ENCODE assay signal across 1 cellular context in the genomic region with DNA sequence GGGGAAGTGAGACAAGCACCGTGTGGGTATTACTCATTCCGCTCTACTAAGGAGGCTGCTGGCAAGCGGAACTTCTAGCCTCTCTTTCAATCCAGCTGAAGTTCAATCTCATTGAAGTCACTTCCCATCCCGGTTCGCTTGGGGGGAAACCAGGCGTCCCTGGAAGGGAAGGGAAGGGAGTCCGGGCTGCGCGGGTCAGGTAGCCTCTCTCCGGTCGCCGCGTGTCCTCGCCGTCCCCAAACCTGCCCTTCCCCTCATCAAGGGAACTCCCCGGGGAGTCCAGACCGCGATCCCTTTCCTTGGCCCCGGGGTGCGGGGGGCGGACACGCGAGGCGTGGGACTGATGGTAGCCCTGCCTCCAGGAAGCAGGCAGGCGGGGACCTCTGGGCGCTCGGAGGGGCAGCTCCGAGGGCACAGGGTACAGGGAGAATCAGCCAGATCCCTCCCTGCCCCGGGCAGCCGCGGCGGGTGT.
TF ChIP-seq lines count a peak whose summit lies in the region.

No MANE protein-coding gene starts in this region.

TF ChIP-seq in GM12878, 131 proteins besides CTCF, POLR2A, EP300 and RAD21 (continued from another document):
- TF ChIP-seq, protein P1, sequence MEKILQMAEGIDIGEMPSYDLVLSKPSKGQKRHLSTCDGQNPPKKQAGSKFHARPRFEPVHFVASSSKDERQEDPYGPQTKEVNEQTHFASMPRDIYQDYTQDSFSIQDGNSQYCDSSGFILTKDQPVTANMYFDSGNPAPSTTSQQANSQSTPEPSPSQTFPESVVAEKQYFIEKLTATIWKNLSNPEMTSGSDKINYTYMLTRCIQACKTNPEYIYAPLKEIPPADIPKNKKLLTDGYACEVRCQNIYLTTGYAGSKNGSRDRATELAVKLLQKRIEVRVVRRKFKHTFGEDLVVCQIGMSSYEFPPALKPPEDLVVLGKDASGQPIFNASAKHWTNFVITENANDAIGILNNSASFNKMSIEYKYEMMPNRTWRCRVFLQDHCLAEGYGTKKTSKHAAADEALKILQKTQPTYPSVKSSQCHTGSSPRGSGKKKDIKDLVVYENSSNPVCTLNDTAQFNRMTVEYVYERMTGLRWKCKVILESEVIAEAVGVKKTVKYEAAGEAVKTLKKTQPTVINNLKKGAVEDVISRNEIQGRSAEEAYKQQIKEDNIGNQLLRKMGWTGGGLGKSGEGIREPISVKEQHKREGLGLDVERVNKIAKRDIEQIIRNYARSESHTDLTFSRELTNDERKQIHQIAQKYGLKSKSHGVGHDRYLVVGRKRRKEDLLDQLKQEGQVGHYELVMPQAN (conservative IDR thresholded peaks at IDR 0.05), result 0 out of 2 replicates have a peak, but pooled peaks have one; percentile 61
- TF ChIP-seq CBFB (IDR thresholded peaks at IDR 0.05; ENCODE audit: low read depth) (0 out of 2 replicates have a peak, but pooled peaks have one; percentile 31), MEF2B (IDR thresholded peaks at IDR 0.05; ENCODE audit: partially characterized antibody, poor library complexity, severe bottlenecking) (peak; percentile 93), SMARCA5 (IDR thresholded peaks at IDR 0.05) (peak; percentile 77; the same call in 1 of the 2 replicates), TBL1XR1 (IDR thresholded peaks at IDR 0.05; ENCODE audit: low read depth, low read length) (peak; percentile 60), ZNF207 (IDR thresholded peaks at IDR 0.05; ENCODE audit: borderline replicate concordance) (peak; percentile 42), IRF4 (IDR thresholded peaks at IDR 0.05; ENCODE audit: low read depth, low read length) (peak; percentile 99; the same call in 1 of the 2 replicates), ATF7 (IDR thresholded peaks at IDR 0.05; ENCODE audit: low read depth) (peak; percentile 76), ZSCAN29 (IDR thresholded peaks at IDR 0.05) (no peak), ASH2L (IDR thresholded peaks at IDR 0.05; ENCODE audit: borderline replicate concordance, low read depth) (peak; percentile 41; the same call in 1 of the 2 replicates), JUNB (IDR thresholded peaks at IDR 0.05) (peak; percentile 87), SMC3 (IDR thresholded peaks at IDR 0.05; ENCODE audit: borderline replicate concordance, low read length) (no peak), CREB1 (IDR thresholded peaks at IDR 0.05; ENCODE audit: low read depth) (peak; percentile 65; the same call in 1 of the 2 replicates), RUNX3 (IDR thresholded peaks at IDR 0.05; ENCODE audit: low read length) (peak; percentile 88), PML (IDR thresholded peaks at IDR 0.05; ENCODE audit: low read length) (peak; percentile 73; the same call in 1 of the 2 replicates), MXI1 (IDR thresholded peaks at IDR 0.05; ENCODE audit: low read depth, low read length) (peak; percentile 54; the same call in 1 of the 2 replicates), HDAC6 (IDR thresholded peaks at IDR 0.05; ENCODE audit: unreplicated experiment) (peak; percentile 80), HCFC1 (IDR thresholded peaks at IDR 0.05; ENCODE audit: low read length) (no peak), IKZF2 (IDR thresholded peaks at IDR 0.05) (peak; percentile 96 to 97), CEBPB (IDR thresholded peaks at IDR 0.05; ENCODE audit: borderline replicate concordance in 1 of 2, low read depth in 2 of 2, low read length in 2 of 2) (no peak), JUND (IDR thresholded peaks at IDR 0.05; ENCODE audit: low read depth, low read length) (peak; percentile 71; the same call in 1 of the 2 replicates), HDGF (IDR thresholded peaks at IDR 0.05) (no peak), CBX5 (IDR thresholded peaks at IDR 0.05; ENCODE audit: low read depth) (peak; percentile 95; the same call in 1 of the 2 replicates), MTA2 (IDR thresholded peaks at IDR 0.05; ENCODE audit: low read depth) (peak; percentile 79), IKZF1 (conservative IDR thresholded peaks at IDR 0.05) (peak; percentile 99), KLF5 (IDR thresholded peaks at IDR 0.05; ENCODE audit: partially characterized antibody) (peak; percentile 46), POLR2AphosphoS2 (IDR thresholded peaks at IDR 0.05; ENCODE audit: low read depth, low read length) (peak; percentile 85), ZNF384 (IDR thresholded peaks at IDR 0.05; ENCODE audit: borderline replicate concordance, low read depth, low read length) (no peak), TCF7 (IDR thresholded peaks at IDR 0.05; ENCODE audit: borderline replicate concordance) (0 out of 2 replicates have a peak, but pooled peaks have one; percentile 38), FOXM1 (IDR thresholded peaks at IDR 0.05; ENCODE audit: low read depth, low read length) (peak; percentile 64), POLR2AphosphoS5 (IDR thresholded peaks at IDR 0.05; ENCODE audit: low read length) (peak; percentile 97), WRNIP1 (IDR thresholded peaks at IDR 0.05; ENCODE audit: borderline replicate concordance, low read depth, low read length) (0 out of 2 replicates have a peak, but pooled peaks have one; percentile 53), ZBED1 (IDR thresholded peaks at IDR 0.05; ENCODE audit: borderline replicate concordance) (peak; percentile 64)
- TF ChIP-seq, protein P2, sequence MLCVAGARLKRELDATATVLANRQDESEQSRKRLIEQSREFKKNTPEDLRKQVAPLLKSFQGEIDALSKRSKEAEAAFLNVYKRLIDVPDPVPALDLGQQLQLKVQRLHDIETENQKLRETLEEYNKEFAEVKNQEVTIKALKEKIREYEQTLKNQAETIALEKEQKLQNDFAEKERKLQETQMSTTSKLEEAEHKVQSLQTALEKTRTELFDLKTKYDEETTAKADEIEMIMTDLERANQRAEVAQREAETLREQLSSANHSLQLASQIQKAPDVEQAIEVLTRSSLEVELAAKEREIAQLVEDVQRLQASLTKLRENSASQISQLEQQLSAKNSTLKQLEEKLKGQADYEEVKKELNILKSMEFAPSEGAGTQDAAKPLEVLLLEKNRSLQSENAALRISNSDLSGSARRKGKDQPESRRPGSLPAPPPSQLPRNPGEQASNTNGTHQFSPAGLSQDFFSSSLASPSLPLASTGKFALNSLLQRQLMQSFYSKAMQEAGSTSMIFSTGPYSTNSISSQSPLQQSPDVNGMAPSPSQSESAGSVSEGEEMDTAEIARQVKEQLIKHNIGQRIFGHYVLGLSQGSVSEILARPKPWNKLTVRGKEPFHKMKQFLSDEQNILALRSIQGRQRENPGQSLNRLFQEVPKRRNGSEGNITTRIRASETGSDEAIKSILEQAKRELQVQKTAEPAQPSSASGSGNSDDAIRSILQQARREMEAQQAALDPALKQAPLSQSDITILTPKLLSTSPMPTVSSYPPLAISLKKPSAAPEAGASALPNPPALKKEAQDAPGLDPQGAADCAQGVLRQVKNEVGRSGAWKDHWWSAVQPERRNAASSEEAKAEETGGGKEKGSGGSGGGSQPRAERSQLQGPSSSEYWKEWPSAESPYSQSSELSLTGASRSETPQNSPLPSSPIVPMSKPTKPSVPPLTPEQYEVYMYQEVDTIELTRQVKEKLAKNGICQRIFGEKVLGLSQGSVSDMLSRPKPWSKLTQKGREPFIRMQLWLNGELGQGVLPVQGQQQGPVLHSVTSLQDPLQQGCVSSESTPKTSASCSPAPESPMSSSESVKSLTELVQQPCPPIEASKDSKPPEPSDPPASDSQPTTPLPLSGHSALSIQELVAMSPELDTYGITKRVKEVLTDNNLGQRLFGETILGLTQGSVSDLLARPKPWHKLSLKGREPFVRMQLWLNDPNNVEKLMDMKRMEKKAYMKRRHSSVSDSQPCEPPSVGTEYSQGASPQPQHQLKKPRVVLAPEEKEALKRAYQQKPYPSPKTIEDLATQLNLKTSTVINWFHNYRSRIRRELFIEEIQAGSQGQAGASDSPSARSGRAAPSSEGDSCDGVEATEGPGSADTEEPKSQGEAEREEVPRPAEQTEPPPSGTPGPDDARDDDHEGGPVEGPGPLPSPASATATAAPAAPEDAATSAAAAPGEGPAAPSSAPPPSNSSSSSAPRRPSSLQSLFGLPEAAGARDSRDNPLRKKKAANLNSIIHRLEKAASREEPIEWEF (IDR thresholded peaks at IDR 0.05; ENCODE audit: insufficient replicate concordance, low read depth, low read length), result peak; percentile 70
- TF ChIP-seq, protein P3, sequence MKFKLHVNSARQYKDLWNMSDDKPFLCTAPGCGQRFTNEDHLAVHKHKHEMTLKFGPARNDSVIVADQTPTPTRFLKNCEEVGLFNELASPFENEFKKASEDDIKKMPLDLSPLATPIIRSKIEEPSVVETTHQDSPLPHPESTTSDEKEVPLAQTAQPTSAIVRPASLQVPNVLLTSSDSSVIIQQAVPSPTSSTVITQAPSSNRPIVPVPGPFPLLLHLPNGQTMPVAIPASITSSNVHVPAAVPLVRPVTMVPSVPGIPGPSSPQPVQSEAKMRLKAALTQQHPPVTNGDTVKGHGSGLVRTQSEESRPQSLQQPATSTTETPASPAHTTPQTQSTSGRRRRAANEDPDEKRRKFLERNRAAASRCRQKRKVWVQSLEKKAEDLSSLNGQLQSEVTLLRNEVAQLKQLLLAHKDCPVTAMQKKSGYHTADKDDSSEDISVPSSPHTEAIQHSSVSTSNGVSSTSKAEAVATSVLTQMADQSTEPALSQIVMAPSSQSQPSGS (IDR thresholded peaks at IDR 0.05; ENCODE audit: low read length), result peak; percentile 59; the same call in 1 of the 2 replicates
- TF ChIP-seq, protein P4, sequence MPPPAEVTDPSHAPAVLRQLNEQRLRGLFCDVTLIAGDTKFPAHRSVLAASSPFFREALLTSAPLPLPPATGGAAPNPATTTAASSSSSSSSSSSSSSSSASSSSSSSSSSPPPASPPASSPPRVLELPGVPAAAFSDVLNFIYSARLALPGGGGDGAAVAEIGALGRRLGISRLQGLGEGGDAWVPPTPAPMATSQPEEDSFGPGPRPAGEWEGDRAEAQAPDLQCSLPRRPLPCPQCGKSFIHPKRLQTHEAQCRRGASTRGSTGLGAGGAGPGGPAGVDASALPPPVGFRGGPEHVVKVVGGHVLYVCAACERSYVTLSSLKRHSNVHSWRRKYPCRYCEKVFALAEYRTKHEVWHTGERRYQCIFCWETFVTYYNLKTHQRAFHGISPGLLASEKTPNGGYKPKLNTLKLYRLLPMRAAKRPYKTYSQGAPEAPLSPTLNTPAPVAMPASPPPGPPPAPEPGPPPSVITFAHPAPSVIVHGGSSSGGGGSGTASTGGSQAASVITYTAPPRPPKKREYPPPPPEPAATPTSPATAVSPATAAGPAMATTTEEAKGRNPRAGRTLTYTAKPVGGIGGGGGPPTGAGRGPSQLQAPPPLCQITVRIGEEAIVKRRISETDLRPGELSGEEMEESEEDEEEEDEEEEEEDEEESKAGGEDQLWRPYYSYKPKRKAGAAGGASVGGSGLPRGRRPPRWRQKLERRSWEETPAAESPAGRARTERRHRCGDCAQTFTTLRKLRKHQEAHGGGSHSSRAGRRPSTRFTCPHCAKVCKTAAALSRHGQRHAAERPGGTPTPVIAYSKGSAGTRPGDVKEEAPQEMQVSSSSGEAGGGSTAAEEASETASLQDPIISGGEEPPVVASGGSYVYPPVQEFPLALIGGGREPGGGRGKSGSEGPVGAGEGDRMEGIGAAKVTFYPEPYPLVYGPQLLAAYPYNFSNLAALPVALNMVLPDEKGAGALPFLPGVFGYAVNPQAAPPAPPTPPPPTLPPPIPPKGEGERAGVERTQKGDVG (CRISPR knock-in tag; IDR thresholded peaks at IDR 0.05), result peak; percentile 5; the same call in 1 of the 2 replicates
- TF ChIP-seq, protein P5, sequence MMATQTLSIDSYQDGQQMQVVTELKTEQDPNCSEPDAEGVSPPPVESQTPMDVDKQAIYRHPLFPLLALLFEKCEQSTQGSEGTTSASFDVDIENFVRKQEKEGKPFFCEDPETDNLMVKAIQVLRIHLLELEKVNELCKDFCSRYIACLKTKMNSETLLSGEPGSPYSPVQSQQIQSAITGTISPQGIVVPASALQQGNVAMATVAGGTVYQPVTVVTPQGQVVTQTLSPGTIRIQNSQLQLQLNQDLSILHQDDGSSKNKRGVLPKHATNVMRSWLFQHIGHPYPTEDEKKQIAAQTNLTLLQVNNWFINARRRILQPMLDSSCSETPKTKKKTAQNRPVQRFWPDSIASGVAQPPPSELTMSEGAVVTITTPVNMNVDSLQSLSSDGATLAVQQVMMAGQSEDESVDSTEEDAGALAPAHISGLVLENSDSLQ (IDR thresholded peaks at IDR 0.05), result no peak
- TF ChIP-seq, protein P6, sequence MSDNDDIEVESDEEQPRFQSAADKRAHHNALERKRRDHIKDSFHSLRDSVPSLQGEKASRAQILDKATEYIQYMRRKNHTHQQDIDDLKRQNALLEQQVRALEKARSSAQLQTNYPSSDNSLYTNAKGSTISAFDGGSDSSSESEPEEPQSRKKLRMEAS (IDR thresholded peaks at IDR 0.05; ENCODE audit: low read depth, low read length), result 0 out of 2 replicates have a peak, but pooled peaks have one; percentile 47
- TF ChIP-seq, protein P7, sequence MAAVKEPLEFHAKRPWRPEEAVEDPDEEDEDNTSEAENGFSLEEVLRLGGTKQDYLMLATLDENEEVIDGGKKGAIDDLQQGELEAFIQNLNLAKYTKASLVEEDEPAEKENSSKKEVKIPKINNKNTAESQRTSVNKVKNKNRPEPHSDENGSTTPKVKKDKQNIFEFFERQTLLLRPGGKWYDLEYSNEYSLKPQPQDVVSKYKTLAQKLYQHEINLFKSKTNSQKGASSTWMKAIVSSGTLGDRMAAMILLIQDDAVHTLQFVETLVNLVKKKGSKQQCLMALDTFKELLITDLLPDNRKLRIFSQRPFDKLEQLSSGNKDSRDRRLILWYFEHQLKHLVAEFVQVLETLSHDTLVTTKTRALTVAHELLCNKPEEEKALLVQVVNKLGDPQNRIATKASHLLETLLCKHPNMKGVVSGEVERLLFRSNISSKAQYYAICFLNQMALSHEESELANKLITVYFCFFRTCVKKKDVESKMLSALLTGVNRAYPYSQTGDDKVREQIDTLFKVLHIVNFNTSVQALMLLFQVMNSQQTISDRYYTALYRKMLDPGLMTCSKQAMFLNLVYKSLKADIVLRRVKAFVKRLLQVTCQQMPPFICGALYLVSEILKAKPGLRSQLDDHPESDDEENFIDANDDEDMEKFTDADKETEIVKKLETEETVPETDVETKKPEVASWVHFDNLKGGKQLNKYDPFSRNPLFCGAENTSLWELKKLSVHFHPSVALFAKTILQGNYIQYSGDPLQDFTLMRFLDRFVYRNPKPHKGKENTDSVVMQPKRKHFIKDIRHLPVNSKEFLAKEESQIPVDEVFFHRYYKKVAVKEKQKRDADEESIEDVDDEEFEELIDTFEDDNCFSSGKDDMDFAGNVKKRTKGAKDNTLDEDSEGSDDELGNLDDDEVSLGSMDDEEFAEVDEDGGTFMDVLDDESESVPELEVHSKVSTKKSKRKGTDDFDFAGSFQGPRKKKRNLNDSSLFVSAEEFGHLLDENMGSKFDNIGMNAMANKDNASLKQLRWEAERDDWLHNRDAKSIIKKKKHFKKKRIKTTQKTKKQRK (IDR thresholded peaks at IDR 0.05; ENCODE audit: low read depth, low read length), result no peak
